ENCODE assay signal across 10 cellular contexts in the genomic region with DNA sequence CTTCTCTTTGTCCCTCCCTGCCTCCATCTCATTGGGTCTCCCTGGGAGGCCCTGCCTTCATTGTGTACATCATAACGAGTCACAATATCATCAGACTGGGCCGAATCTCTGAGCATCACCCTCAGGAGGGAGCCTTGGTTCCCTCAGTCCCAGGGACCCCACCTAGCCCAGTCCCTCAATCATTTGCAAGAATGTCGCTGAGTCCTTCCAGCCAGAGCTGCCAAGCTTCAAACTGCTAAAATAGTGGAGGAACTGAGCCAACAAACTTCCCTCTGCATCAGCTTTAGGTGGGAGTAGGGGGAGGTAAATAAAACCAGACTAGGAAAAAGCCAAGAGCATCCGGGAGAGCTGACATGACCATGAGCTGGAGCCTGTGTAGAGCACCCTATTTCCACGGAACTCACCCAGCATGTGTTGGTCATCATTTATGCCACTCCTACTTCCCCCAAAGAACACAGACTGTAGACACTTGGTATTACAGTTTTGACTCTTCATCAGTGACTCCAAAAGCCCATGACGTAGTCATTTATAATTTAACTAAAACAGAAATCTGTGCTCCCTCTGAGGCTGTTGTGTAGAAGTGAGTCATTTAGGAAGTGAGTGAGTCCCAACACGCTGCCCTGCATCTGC. TPM values are rescaled to one million over a fixed set of nuclear protein-coding genes. Genes with fewer than 3 reads are reported as not detected.
A peak's percentile ranks its signal among the peaks of the same experiment; 100 is the strongest.
DNase-seq lines count a peak whose midpoint lies in the region; ATAC-seq lines count a peak whose summit lies in the region.
"Had no signal": no experiment of that assay in that cellular context is flagged by ENCODE, and none has a peak within 500 bp of the region (broad histone marks: within the 10 kb centered on the region; RNA-seq: fewer than 3 reads in every experiment).

No MANE protein-coding gene starts in this region.

- H4K5ac ChIP-seq in mesendoderm (ENCODE audit: low read length): no peak overlapping the region

- H3K36me3 Mint-ChIP-seq in activated T-cell treated with anti-CD3 and anti-CD28 coated beads, Interleukin-2, amount 50 U/mL, for 24 hours (ENCODE audit: low read depth): peaks cover 11% of the 10 kb centered on the region

- H3K4me1 ChIP-seq in mesendoderm (ENCODE audit: control insufficient read depth, low read depth, low read length): peaks cover 4% of the 10 kb centered on the region
- H3K4me1 ChIP-seq: parathyroid adenoma had no signal

- peaks cover 15% of the 10 kb centered on the region for H3K9me3 Mint-ChIP-seq in activated T-cell treated with anti-CD3 and anti-CD28 coated beads, Interleukin-2, amount 50 U/mL, for 24 hours

- H3K36me3 ChIP-seq in mesendoderm (ENCODE audit: control insufficient read depth, insufficient read depth, low read length): no peaks in the 10 kb centered on the region
- no peaks in the 10 kb centered on the region for H3K36me3 ChIP-seq in H7 (replicated peaks; ENCODE audit: control insufficient read depth, insufficient read depth, low read length)
- H3K36me3 ChIP-seq: cardiac muscle cell had no signal

- no peak overlapping the region for H2BK15ac ChIP-seq in mesendoderm (replicated peaks; ENCODE audit: low read depth)

- no peak overlapping the region for H3K9ac ChIP-seq in mesendoderm (ENCODE audit: low read length)
- H3K9ac ChIP-seq: parathyroid adenoma had no signal

- H3K23ac ChIP-seq in mesendoderm (ENCODE audit: low read length): no peak overlapping the region

- no peak overlapping the region for H3K4me3 ChIP-seq in mesendoderm (ENCODE audit: low read length)
- no peak overlapping the region for H3K4me3 ChIP-seq in H7 (ENCODE audit: insufficient read depth, low read depth, low read length)
- H3K4me3 ChIP-seq: cardiac muscle cell had no signal

- H3K27me3 ChIP-seq in mesendoderm (ENCODE audit: insufficient read depth, low read length, poor library complexity): no peaks in the 10 kb centered on the region
- no peaks in the 10 kb centered on the region for H3K27me3 ChIP-seq in H7 (ENCODE audit: control insufficient read depth, insufficient read depth, low read length)
- H3K27me3 ChIP-seq: cardiac muscle cell had no signal

- H3K18ac ChIP-seq in mesendoderm (ENCODE audit: low read length): no peak overlapping the region

- peak overlapping the region; percentile 99 for H3K27ac Mint-ChIP-seq in activated T-cell treated with anti-CD3 and anti-CD28 coated beads, Interleukin-2, amount 50 U/mL, for 24 hours

- DNase-seq in activated CD4-positive, alpha-beta T cell treated with anti-CD3 and anti-CD28 coated beads for 48 hours: peak; percentile 71
- no peak for DNase-seq in activated CD4-positive, alpha-beta T cell treated with anti-CD3 and anti-CD28 coated beads for 1 hour
- DNase-seq in activated T-cell treated with anti-CD3 and anti-CD28 coated beads, Interleukin-2, amount 50 U/mL, for 24 hours: peak; percentile 57
- peak; percentile 66 for DNase-seq in stimulated activated CD4-positive, alpha-beta T cell treated with anti-CD3 and anti-CD28 coated beads, Interleukin-4, amount 100 ng/mL, for 24 hours
- DNase-seq in mesendoderm (no peak), H7 (no peak), AG08396 (ENCODE audit: low spot score) (no peak)

- H2BK5ac ChIP-seq in mesendoderm (ENCODE audit: low read length): no peak overlapping the region

- H3K27me3 Mint-ChIP-seq in activated T-cell treated with anti-CD3 and anti-CD28 coated beads, Interleukin-2, amount 50 U/mL, for 24 hours: peaks cover 24% of the 10 kb centered on the region

- H3K79me1 ChIP-seq in mesendoderm (ENCODE audit: low read length): no peaks in the 10 kb centered on the region

- no peak overlapping the region for H2AK5ac ChIP-seq in mesendoderm (ENCODE audit: low read length)

- no peak overlapping the region for H4K8ac ChIP-seq in mesendoderm (ENCODE audit: low read depth, low read length)

- peaks cover 68% of the 10 kb centered on the region for H3K4me1 Mint-ChIP-seq in activated T-cell treated with anti-CD3 and anti-CD28 coated beads, Interleukin-2, amount 50 U/mL, for 24 hours (ENCODE audit: low read depth)

- no peaks in the 10 kb centered on the region for H3K79me2 ChIP-seq in mesendoderm (ENCODE audit: control insufficient read depth, insufficient read depth, low read length)
- H3K79me2 ChIP-seq: parathyroid adenoma had no signal

- H3K4me2 ChIP-seq in mesendoderm (ENCODE audit: low read length): no peak overlapping the region

- no peak overlapping the region for H3K56ac ChIP-seq in mesendoderm (ENCODE audit: low read length)

- ATAC-seq in HG02885 (IDR thresholded peaks at IDR 0.05; ENCODE audit: poor library complexity, unreplicated experiment): peak; percentile 64

- H3K4ac ChIP-seq in mesendoderm (ENCODE audit: low read depth, low read length): no peak overlapping the region

- H2BK120ac ChIP-seq in mesendoderm (ENCODE audit: low read depth, low read length): no peak overlapping the region

- H3K4me3 Mint-ChIP-seq in activated T-cell treated with anti-CD3 and anti-CD28 coated beads, Interleukin-2, amount 50 U/mL, for 24 hours: peak overlapping the region; percentile 54

- no peak overlapping the region for H3K27ac ChIP-seq in mesendoderm (ENCODE audit: low read depth, low read length)
- H3K27ac ChIP-seq: cardiac muscle cell, parathyroid adenoma had no signal

- no CpG with 5 or more reads among the region's 7 CpGs for WGBS in mesendoderm (ENCODE audit: extremely low coverage, insufficient coverage, low lambda C conversion rate)

RNA-seq across cellular contexts. Expression of a gene that starts 28.8 kb away (rescaled TPM):
- not detected for polyA plus RNA-seq in mesendoderm (2013, experiment 1 of 2)
- not detected for polyA plus RNA-seq in mesendoderm (2013, experiment 2 of 2)
- total RNA-seq in H7 (2014; rRNA removed; shearing (Covaris generic)): 0.03 TPM in 1 of 2 replicates, not detected in the other
- total RNA-seq: cardiac muscle cell had no signal
- polyA plus RNA-seq: cardiac muscle cell had no signal

Comparison
In these comparisons a context has a peak if more than half of its experiments do, and no peak if none do; other contexts are left out.
1. DNase-seq: peak in activated CD4-positive, alpha-beta T cell treated with anti-CD3 and anti-CD28 coated beads for 48 hours (single experiment), activated T-cell treated with anti-CD3 and anti-CD28 coated beads, Interleukin-2, amount 50 U/mL, for 24 hours (single experiment) and stimulated activated CD4-positive, alpha-beta T cell treated with anti-CD3 and anti-CD28 coated beads, Interleukin-4, amount 100 ng/mL, for 24 hours (single experiment); none in activated CD4-positive, alpha-beta T cell treated with anti-CD3 and anti-CD28 coated beads for 1 hour (single experiment), mesendoderm (single experiment), H7 (single experiment) and AG08396 (single experiment).